1 cellular context compared by ENCODE assay signal in genomic region chr10:103870503-103870902, GRCh38.
TF ChIP-seq lines count a peak whose summit lies in the region.

No MANE protein-coding gene starts in this region.

TF ChIP-seq in HCT116, 20 proteins besides CTCF, POLR2A, EP300 and RAD21 (continued from another document):
- TF ChIP-seq REST (IDR thresholded peaks at IDR 0.05; ENCODE audit: low read depth) (no peak), ATF3 (IDR thresholded peaks at IDR 0.05) (no peak)
